27 cellular contexts compared by ENCODE assay signal in the genomic region with DNA sequence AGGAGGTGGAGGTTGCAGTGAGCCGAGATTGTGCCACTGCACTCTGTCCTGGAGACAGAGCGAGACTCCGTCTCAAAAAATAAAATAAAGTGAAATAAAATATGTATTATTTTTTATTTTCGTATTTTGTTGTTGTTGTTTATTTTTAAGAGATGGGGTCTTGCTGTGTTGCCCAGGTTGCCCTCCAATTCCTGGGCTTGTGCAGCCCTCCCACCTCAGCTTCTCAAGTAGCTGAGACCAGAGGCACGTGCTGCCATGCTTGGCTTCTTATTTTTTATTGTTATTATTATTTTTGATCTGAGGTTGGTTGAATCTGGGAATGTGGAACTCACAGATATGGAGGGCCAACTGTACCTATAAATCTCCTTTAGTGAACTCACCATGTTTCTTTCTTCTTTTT.
"Had no signal": no experiment of that assay in that cellular context is flagged by ENCODE, and none has a peak within 500 bp of the region (broad histone marks: within the 10 kb centered on the region; RNA-seq: fewer than 3 reads in every experiment).

No MANE protein-coding gene starts in this region.

- H3K27me3 ChIP-seq: ovary, stomach, testis, thyroid gland, transverse colon, upper lobe of left lung, vagina had no signal

- H3K36me3 ChIP-seq: ovary, prostate gland, thyroid gland, transverse colon had no signal

- DNase-seq: islet precursor cell; left ventricle myocardium inferior; mesendoderm; midbrain; mucosa of descending colon; naive thymus-derived CD4-positive, alpha-beta T cell; ovary; posterior cingulate gyrus; retina; right cardiac atrium; stimulated activated CD4-positive, alpha-beta T cell treated with anti-CD3 and anti-CD28 coated beads, Interleukin-12 subunit alpha, Interleukin-12 subunit beta, amount 100 ng/mL, for 4 hours; stimulated activated CD4-positive, alpha-beta T cell treated with anti-CD3 and anti-CD28 coated beads, Interleukin-15, amount 100 ng/mL, for 24 hours; stimulated activated CD4-positive, alpha-beta T cell treated with anti-CD3 and anti-CD28 coated beads, Interleukin-2, amount 100 ng/mL, for 24 hours; stimulated activated CD4-positive, alpha-beta T cell treated with anti-CD3 and anti-CD28 coated beads, Interleukin-4, amount 100 ng/mL, for 1 hour; stimulated activated naive B cell treated with anti-CD40 and anti-IgM and Interleukin-4, amounts not matched to agents 10 μg/mL and 1 μg/mL and 100 μg/mL, for 72 hours; stimulated activated naive CD8-positive, alpha-beta T cell treated with anti-CD3 and anti-CD28 coated beads, Interleukin-15, Interleukin-2, amounts not matched to agents 100 U/mL and 50 U/mL, for 24 hours; stomach; testis; thyroid gland; transverse colon; upper lobe of left lung had no signal

- ATAC-seq: mucosa of descending colon; naive thymus-derived CD4-positive, alpha-beta T cell; natural killer cell treated with Interleukin-12 subunit alpha and Interleukin-12 subunit beta and Interleukin-15 and Interleukin-18, amount 100 ng/mL, for 72 hours; right cardiac atrium; sciatic nerve; stimulated activated naive B cell treated with anti-CD40 and anti-IgM and Interleukin-4, amounts not matched to agents 10 μg/mL and 1 μg/mL and 100 μg/mL, for 72 hours; stimulated activated naive CD8-positive, alpha-beta T cell treated with anti-CD3 and anti-CD28 coated beads, Interleukin-15, Interleukin-2, amounts not matched to agents 100 U/mL and 50 U/mL, for 24 hours had no signal

- H3K4me1 ChIP-seq: prostate gland, testis had no signal

- H3K4me3 ChIP-seq: left ventricle myocardium inferior, lung, mucosa of descending colon, ovary, prostate gland, skin epidermis, stomach, testis, thyroid gland, transverse colon, upper lobe of left lung, vagina had no signal

- H3K9me3 Mint-ChIP-seq: natural killer cell treated with Interleukin-12 subunit alpha and Interleukin-12 subunit beta and Interleukin-15 and Interleukin-18, amount 100 ng/mL, for 72 hours had no signal

- H3K4me3 Mint-ChIP-seq: naive thymus-derived CD4-positive, alpha-beta T cell; natural killer cell treated with Interleukin-12 subunit alpha and Interleukin-12 subunit beta and Interleukin-15 and Interleukin-18, amount 100 ng/mL, for 72 hours; stimulated activated naive B cell treated with anti-CD40 and anti-IgM and Interleukin-4, amounts not matched to agents 10 μg/mL and 1 μg/mL and 100 μg/mL, for 72 hours had no signal

- H3K27me3 Mint-ChIP-seq: naive thymus-derived CD4-positive, alpha-beta T cell; natural killer cell treated with Interleukin-12 subunit alpha and Interleukin-12 subunit beta and Interleukin-15 and Interleukin-18, amount 100 ng/mL, for 72 hours; stimulated activated naive B cell treated with anti-CD40 and anti-IgM and Interleukin-4, amounts not matched to agents 10 μg/mL and 1 μg/mL and 100 μg/mL, for 72 hours had no signal

- H3K27ac Mint-ChIP-seq: natural killer cell treated with Interleukin-12 subunit alpha and Interleukin-12 subunit beta and Interleukin-15 and Interleukin-18, amount 100 ng/mL, for 72 hours; stimulated activated naive B cell treated with anti-CD40 and anti-IgM and Interleukin-4, amounts not matched to agents 10 μg/mL and 1 μg/mL and 100 μg/mL, for 72 hours had no signal

- H3K9me3 ChIP-seq: left ventricle myocardium inferior, mucosa of descending colon, ovary, prostate gland, stomach, testis, thyroid gland, transverse colon, upper lobe of left lung, vagina had no signal

- H3K27ac ChIP-seq: left ventricle myocardium inferior, ovary, prostate gland, skin epidermis, stomach, testis, thyroid gland, transverse colon, upper lobe of left lung, vagina had no signal
